Comparison of ENCODE assay signal across 12 cellular contexts in the genomic region with DNA sequence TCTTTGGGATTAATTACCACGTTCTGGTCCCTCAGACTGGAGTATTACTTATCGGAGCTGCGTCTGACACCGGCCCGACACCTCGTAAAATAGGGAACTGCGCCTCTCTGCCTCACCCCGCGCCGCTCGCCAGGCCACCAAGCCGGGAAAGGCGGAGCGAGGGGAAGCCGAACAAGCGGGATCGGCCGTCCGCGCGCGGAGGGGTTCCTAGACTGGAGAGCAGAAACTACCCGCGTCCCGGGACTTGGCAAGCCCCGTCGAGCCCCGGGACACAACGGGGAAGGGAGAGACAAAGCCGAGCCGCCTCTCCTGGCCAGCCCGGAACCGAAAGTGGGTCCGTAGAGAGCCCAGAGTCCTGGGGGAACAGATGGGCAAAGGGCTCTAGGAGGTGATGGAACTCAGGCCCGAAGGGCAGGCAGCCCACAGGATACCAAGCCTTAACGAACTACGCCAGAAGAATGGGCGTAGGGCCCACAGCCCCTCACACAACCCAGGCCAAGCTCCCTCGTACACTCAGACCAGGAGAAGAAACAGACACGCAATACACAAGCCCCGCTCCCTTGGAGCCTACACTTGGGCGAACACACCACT. TPM values are rescaled to one million over a fixed set of nuclear protein-coding genes. Genes with fewer than 3 reads are reported as not detected.
DNase-seq lines count a peak whose midpoint lies in the region; ATAC-seq, FAIRE-seq and TF ChIP-seq lines count a peak whose summit lies in the region.
"Had no signal": no experiment of that assay in that cellular context is flagged by ENCODE, and none has a peak within 500 bp of the region (broad histone marks: within the 10 kb centered on the region; RNA-seq: fewer than 3 reads in every experiment).

No MANE protein-coding gene starts in this region.

- peak overlapping the region; percentile 55 for H3K4me3 Mint-ChIP-seq in stimulated activated naive CD8-positive, alpha-beta T cell treated with anti-CD3 and anti-CD28 coated beads, Interleukin-15, Interleukin-2, amounts not matched to agents 100 ng/mL and 50 ng/mL, for 24 hours

- in situ Hi-C loops in HepG2 (cut with HindIII; ENCODE audit: extremely low pct_ligation_motif_present, low pct_unique_long_range_greater_than_20kb) = no loop called here

- no peaks in the 10 kb centered on the region for H3K79me2 ChIP-seq in HepG2 (ENCODE audit: insufficient read depth, low read length)

- H3K9me3 ChIP-seq in ascending aorta = no peaks in the 10 kb centered on the region
- H3K9me3 ChIP-seq in HepG2 (ENCODE audit: low read length) = no peaks in the 10 kb centered on the region

- H2AFZ ChIP-seq in HepG2 (ENCODE audit: low read length) = no peak overlapping the region

- H3K36me3 ChIP-seq in H7 (replicated peaks; ENCODE audit: control insufficient read depth, insufficient read depth, low read length) = no peaks in the 10 kb centered on the region
- H3K36me3 ChIP-seq in ascending aorta = no peaks in the 10 kb centered on the region
- H3K36me3 ChIP-seq in HepG2 (replicated peaks in 1 of 2; ENCODE audit: control insufficient read depth in 1 of 2, insufficient read depth in 2 of 2, low read length in 2 of 2) = no peaks in the 10 kb centered on the region

- 7% methylated on average over 9 of the region's 42 CpGs for WGBS in HepG2 (ENCODE audit: low lambda C conversion rate)

- TF ChIP-seq CTCF in ascending aorta (IDR thresholded peaks at IDR 0.05) (no peak), HepG2 (CRISPR knock-in tag; IDR thresholded peaks at IDR 0.05) (no peak)

- H3K27ac Mint-ChIP-seq in stimulated activated naive CD8-positive, alpha-beta T cell treated with anti-CD3 and anti-CD28 coated beads, Interleukin-15, Interleukin-2, amounts not matched to agents 100 ng/mL and 50 ng/mL, for 24 hours = no peak overlapping the region

- BruUV-seq in HepG2 (replicated peaks; lab: Mats Ljungman, UMichigan) = no TSS peak

- ATAC-seq in HepG2 (peak; percentile 10; the same call in 1 of the 3 replicates), HG03025 (IDR thresholded peaks at IDR 0.05; ENCODE audit: low FRiP score, unreplicated experiment) (no peak)

- peaks cover 86% of the 10 kb centered on the region for H3K27me3 Mint-ChIP-seq in stimulated activated naive CD8-positive, alpha-beta T cell treated with anti-CD3 and anti-CD28 coated beads, Interleukin-15, Interleukin-2, amounts not matched to agents 100 ng/mL and 50 ng/mL, for 24 hours

- POLR2A ChIA-PET in HepG2 (lab: Yijun Ruan, JAX) = no interaction called here

- H3K9ac ChIP-seq in HepG2 (ENCODE audit: insufficient read depth, low read depth, low read length) = no peak overlapping the region

- H3K36me3 Mint-ChIP-seq in stimulated activated naive CD8-positive, alpha-beta T cell treated with anti-CD3 and anti-CD28 coated beads, Interleukin-15, Interleukin-2, amounts not matched to agents 100 ng/mL and 50 ng/mL, for 24 hours (ENCODE audit: low read depth) = no peaks in the 10 kb centered on the region

- no peak for TF ChIP-seq POLR2A in HepG2 (IDR thresholded peaks at IDR 0.05; ENCODE audit: insufficient read depth in 1 of 2, low read depth in 2 of 2, low read length in 2 of 2)

- H3K4me1 Mint-ChIP-seq in stimulated activated naive CD8-positive, alpha-beta T cell treated with anti-CD3 and anti-CD28 coated beads, Interleukin-15, Interleukin-2, amounts not matched to agents 100 ng/mL and 50 ng/mL, for 24 hours (ENCODE audit: low read depth) = peaks cover 37% of the 10 kb centered on the region

- intact Hi-C loops in ascending aorta (cut with DNase I) = no loop called here
- intact Hi-C loops in HepG2 (cut with micrococcal nuclease; ENCODE audit: unreplicated experiment) = no loop called here

- no peak overlapping the region for H3K27ac ChIP-seq in ascending aorta
- no peak overlapping the region for H3K27ac ChIP-seq in HepG2 (ENCODE audit: extremely low read length, insufficient read depth, low read length)
- H3K27ac ChIP-seq: VCaP had no signal

- TF ChIP-seq RAD21 in HepG2 (CRISPR knock-in tag; IDR thresholded peaks at IDR 0.05) = no peak

- H3K4me1 ChIP-seq in ascending aorta (peaks cover 4 to 36% of the 10 kb centered on the region in 2 donors), HepG2 (ENCODE audit: insufficient read depth, low read length) (peaks cover 12% of the 10 kb centered on the region)

- H3K27me3 ChIP-seq in H7 (ENCODE audit: control insufficient read depth, insufficient read depth, low read length) (peaks cover 100% of the 10 kb centered on the region), ascending aorta (peaks cover 52% of the 10 kb centered on the region), HepG2 (ENCODE audit: control insufficient read depth in 1 of 2, insufficient read depth in 2 of 2, low read length in 2 of 2) (peaks cover 30 to 99% of the 10 kb centered on the region in 2 experiments)

- H3K4me2 ChIP-seq in HepG2 (ENCODE audit: low read depth, low read length) = peak overlapping the region; percentile 30; the same call in 1 of the 2 replicates

- H3K4me3 ChIP-seq in H7 (ENCODE audit: insufficient read depth, low read depth, low read length) (no peak overlapping the region), ascending aorta (peak overlapping the region; percentile 52 to 61), HepG2 (replicated peaks in 1 of 3; ENCODE audit: insufficient read depth in 1 of 3, low read depth in 2 of 3, low read length in 3 of 3) (peak overlapping the region in 1 of 3 experiments; percentile 34; a peak in 1 of 6 replicates)

- TF ChIP-seq EP300 in HepG2 (IDR thresholded peaks at IDR 0.05; ENCODE audit: low read depth in 2 of 2, low read length in 2 of 2) (no peak), HepG2 (CRISPR knock-in tag; IDR thresholded peaks at IDR 0.05; ENCODE audit: borderline replicate concordance) (no peak)

- no peaks in the 10 kb centered on the region for H3K9me3 Mint-ChIP-seq in stimulated activated naive CD8-positive, alpha-beta T cell treated with anti-CD3 and anti-CD28 coated beads, Interleukin-15, Interleukin-2, amounts not matched to agents 100 ng/mL and 50 ng/mL, for 24 hours

- DNase-seq in H7 = peak; percentile 69
- no peak for DNase-seq in ascending aorta (ENCODE audit: low spot score in 2 of 2)
- DNase-seq in HepG2 (ENCODE audit: low spot score) = no peak
- DNase-seq in NCI-H1092 (lab: John Stamatoyannopoulos, UW) = no peak
- no peak for DNase-seq in NCI-H2196 treated with DMSO at 0.1 percent for 48 hours (lab: John Stamatoyannopoulos, UW; ENCODE audit: unreplicated experiment)
- DNase-seq in GOT3 (lab: John Stamatoyannopoulos, UW) = no peak
- DNase-seq: posterior cingulate gyrus had no signal

- CTCF ChIA-PET in HepG2 (lab: Yijun Ruan, JAX; ENCODE audit: low intra/inter-chr PET ratio, low total read pairs) = no interaction called here

- H4K20me1 ChIP-seq in HepG2 (ENCODE audit: insufficient read depth, low read length) = no peaks in the 10 kb centered on the region

- no peak for FAIRE-seq in HepG2 (lab: Jason Lieb, UNC)
- FAIRE-seq: endometrium, GM18507 had no signal

TF ChIP-seq in HepG2, 621 proteins besides CTCF, POLR2A, EP300 and RAD21:
- TF ChIP-seq NFE2L2 (IDR thresholded peaks at IDR 0.05; ENCODE audit: low read length) (no peak), ZNF136 (CRISPR knock-in tag; IDR thresholded peaks at IDR 0.05; ENCODE audit: low read depth) (no peak), EZH2 (conservative IDR thresholded peaks at IDR 0.05; ENCODE audit: low read depth, low read length) (peak; percentile 95), ZNF839 (CRISPR knock-in tag; IDR thresholded peaks at IDR 0.05; ENCODE audit: borderline replicate concordance) (no peak), ZNF589 (CRISPR knock-in tag; conservative IDR thresholded peaks at IDR 0.05) (no peak), U2AF1 (optimal IDR thresholded peaks at IDR 0.05; ENCODE audit: low read depth, low read length) (no peak)
TF ChIP-seq in HepG2: peak in this region for 1.

RNA-seq across cellular contexts. Expression of gene LBX1, which starts 6.5 kb away (rescaled TPM):
- not detected in 2 replicates for total RNA-seq in H7 (2014; rRNA removed; shearing (Covaris generic))
- total RNA-seq in ascending aorta = not detected
- not detected in 2 replicates for total RNA-seq in HepG2 (2016; rRNA removed; fragmentation: Illumina TruSeq; extraction: Trizol)
- total RNA-seq in HepG2 (2016; cell fraction: cytosol; rRNA removed; fragmentation: Illumina TruSeq; extraction: Trizol; ENCODE audit: low read depth) = not detected in 2 replicates
- total RNA-seq in HepG2 (2016; cell fraction: insoluble cytoplasmic fraction; rRNA removed; fragmentation: Illumina TruSeq; extraction: Trizol) = not detected in 2 replicates
- total RNA-seq in HepG2 (2016; cell fraction: membrane; rRNA removed; fragmentation: Illumina TruSeq; extraction: Trizol) = not detected in 2 replicates
- total RNA-seq in HepG2 (2016; cell fraction: nucleus; rRNA removed; fragmentation: Illumina TruSeq; extraction: Trizol) = not detected in 2 replicates
- polyA plus RNA-seq in HepG2 (2011; rRNA removed) = not detected in 2 replicates
- polyA plus RNA-seq in HepG2 (2011; cell fraction: cytosol; rRNA removed) = not detected in 2 replicates
- polyA plus RNA-seq in HepG2 (2011; cell fraction: nucleus; rRNA removed) = not detected in 2 replicates
- not detected in 2 replicates for polyA plus RNA-seq in HepG2 (2012)
- not detected in 2 replicates for polyA plus RNA-seq in HepG2 (2016; cell fraction: cytosol; fragmentation: Illumina TruSeq; extraction: Trizol; ENCODE audit: low read depth)
- polyA plus RNA-seq in HepG2 (2016; cell fraction: insoluble cytoplasmic fraction; fragmentation: Illumina TruSeq; extraction: Trizol; ENCODE audit: low read depth) = not detected in 2 replicates
- not detected in 2 replicates for polyA plus RNA-seq in HepG2 (2016; cell fraction: membrane; fragmentation: Illumina TruSeq; extraction: Trizol; ENCODE audit: low read depth)
- polyA plus RNA-seq in HepG2 (2016; cell fraction: nucleus; fragmentation: Illumina TruSeq; extraction: Trizol; ENCODE audit: insufficient read depth, low read depth) = not detected in 2 replicates
- polyA minus RNA-seq in HepG2 (2011; rRNA and poly(A)+ RNA removed; ENCODE audit: low replicate concordance) = not detected in 2 replicates
- polyA minus RNA-seq in HepG2 (2011; cell fraction: cytosol; rRNA and poly(A)+ RNA removed) = not detected in 2 replicates
- polyA minus RNA-seq in HepG2 (2011; cell fraction: nucleus; rRNA and poly(A)+ RNA removed) = not detected in 2 replicates
